In genomic region chr11:111298466-111299110, GRCh38 we compare ENCODE assay signal across 8 cellular contexts. TPM values are rescaled to one million over a fixed set of nuclear protein-coding genes. Genes with fewer than 3 reads are reported as not detected.
DNase-seq lines count a peak whose midpoint lies in the region; ATAC-seq and TF ChIP-seq lines count a peak whose summit lies in the region.

A gene with protein sequence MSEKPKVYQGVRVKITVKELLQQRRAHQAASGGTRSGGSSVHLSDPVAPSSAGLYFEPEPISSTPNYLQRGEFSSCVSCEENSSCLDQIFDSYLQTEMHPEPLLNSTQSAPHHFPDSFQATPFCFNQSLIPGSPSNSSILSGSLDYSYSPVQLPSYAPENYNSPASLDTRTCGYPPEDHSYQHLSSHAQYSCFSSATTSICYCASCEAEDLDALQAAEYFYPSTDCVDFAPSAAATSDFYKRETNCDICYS (plus strand): TSS chr11:111298546. CDS start chr11:111298582, 36 bp downstream.

- no peaks in the 10 kb centered on the region for H3K9me2 ChIP-seq in PC-9 (ENCODE audit: insufficient read depth)

- H2AFZ ChIP-seq in PC-9 = peak within 1 kb of the TSS; percentile 98

- no peak for TF ChIP-seq EP300 in sigmoid colon (IDR thresholded peaks at IDR 0.05)

- H3K36me3 ChIP-seq in PC-9 (ENCODE audit: low read depth) = no peaks in the 10 kb centered on the region
- no peaks in the 10 kb centered on the region for H3K36me3 ChIP-seq in sigmoid colon

- H3K4me3 ChIP-seq in PC-9 = peak within 1 kb of the TSS; percentile 86
- peak within 1 kb of the TSS; percentile 76 to 93 (median 88) for H3K4me3 ChIP-seq in sigmoid colon

- H3K27me3 ChIP-seq in PC-9 (ENCODE audit: insufficient read depth, low read depth) = no peaks in the 10 kb centered on the region
- no peaks in the 10 kb centered on the region for H3K27me3 ChIP-seq in sigmoid colon

- H3K4me2 ChIP-seq in PC-9 = peak within 1 kb of the TSS; percentile 76

- no peak for TF ChIP-seq POLR2A in sigmoid colon (IDR thresholded peaks at IDR 0.05)

- no peaks in the 10 kb centered on the region for H4K20me1 ChIP-seq in PC-9 (ENCODE audit: insufficient read depth)

- no peaks in the 10 kb centered on the region for H3K9me3 ChIP-seq in PC-9 (ENCODE audit: insufficient read depth, low read depth)
- H3K9me3 ChIP-seq in sigmoid colon = no peaks in the 10 kb centered on the region

- intact Hi-C loops in PC-9 (cut with micrococcal nuclease; ENCODE audit: unreplicated experiment) = loop anchor here (1.0 kb wide), 2 partner anchors 30 to 125 kb away; no protein-coding TSS in a partner anchor
- intact Hi-C loops in Right ventricle myocardium superior (cut with DNase I) = no loop called here
- intact Hi-C loops in sigmoid colon (cut with DNase I) = loop anchor here (2.0 to 5.0 kb wide), 3 partner anchors 34 to 144 kb away; no protein-coding TSS in a partner anchor

- no peaks in the 10 kb centered on the region for H3K79me2 ChIP-seq in PC-9 (ENCODE audit: low read depth)

- POLR2A ChIA-PET in PC-9 (lab: Charles Lee; ENCODE audit: unreplicated experiment) = interaction anchor here (0.5 kb wide), 1 partner anchor 788 kb away, joined by 5 read pairs; the partner anchor contains the start of genes SDHD and TIMM8B

- WGBS in sigmoid colon, 2 donors = 5 to 13% methylated on average over 57 of the region's 57 CpGs

- BruUV-seq in PC-9 (replicated peaks; lab: Mats Ljungman, UMichigan) = no TSS peak

- CTCF ChIA-PET in PC-9 (lab: Charles Lee) = interaction anchor here (0.6 kb wide), 1 partner anchor 244 kb away, joined by 3 read pairs; no protein-coding TSS in a partner anchor

- ATAC-seq in GM21360 (IDR thresholded peaks at IDR 0.05; ENCODE audit: unreplicated experiment) = peak; percentile 32
- peak; percentile 55 for ATAC-seq in Right ventricle myocardium superior (ENCODE audit: poor library complexity)

- DNase-seq in PC-9 (no peak), Right ventricle myocardium superior (no peak), sigmoid colon (peak; percentile 69), H4 (ENCODE audit: low spot score) (no peak), NCI-H1417 (lab: John Stamatoyannopoulos, UW) (no peak), NCI-H510A (lab: John Stamatoyannopoulos, UW) (no peak)
- DNase-seq in stimulated activated naive CD4-positive, alpha-beta T cell (lab: John Stamatoyannopoulos, UW) = no peak

- H3F3A ChIP-seq in PC-9 (ENCODE audit: insufficient read depth, low read depth) = peaks cover 16% of the 10 kb centered on the region

- TF ChIP-seq CTCF in PC-9 (conservative IDR thresholded peaks at IDR 0.05) (no peak), sigmoid colon (IDR thresholded peaks at IDR 0.05) (no peak)

- H3K4me1 ChIP-seq in PC-9 (replicated peaks; ENCODE audit: insufficient read depth) (peaks cover 34% of the 10 kb centered on the region), sigmoid colon (peaks cover 0 to 46% (median 30%) of the 10 kb centered on the region in 4 donors)

- H3K27ac ChIP-seq in PC-9 (no peak within 1 kb of the TSS; the same call in 1 of the 2 replicates), sigmoid colon (peak within 1 kb of the TSS; percentile 77 to 96 (median 93))

RNA-seq across cellular contexts. Expression of the gene that starts here (rescaled TPM):
- 3.0 and 3.9 TPM in 2 replicates for total RNA-seq in PC-9 (2021)
- total RNA-seq in Right ventricle myocardium superior = 1.0 TPM
- total RNA-seq in sigmoid colon = 1 to 10 TPM in 3 of 4 donors, under 1 TPM in 1; 0.68 to 4.7 (median 3.2) TPM
- 1 to 10 TPM in 2 of 3 donors, under 1 TPM in 1; 0.92 to 5.8 (median 4.8) TPM for polyA plus RNA-seq in sigmoid colon
- 2.3 TPM in 1 of 2 replicates, not detected in the other for total RNA-seq in H4 (2014; rRNA removed; shearing (Covaris generic))
